In genomic region chr2:10031886-10032745, GRCh38 we compare ENCODE assay signal across 18 cellular contexts. TPM values are rescaled to one million over a fixed set of nuclear protein-coding genes. Genes with fewer than 3 reads are reported as not detected.
A peak's percentile ranks its signal among the peaks of the same experiment; 100 is the strongest.
DNase-seq lines count a peak whose midpoint lies in the region; ATAC-seq lines count a peak whose summit lies in the region.
"Had no signal": no experiment of that assay in that cellular context is flagged by ENCODE, and none has a peak within 500 bp of the region (broad histone marks: within the 10 kb centered on the region; RNA-seq: fewer than 3 reads in every experiment).

No MANE protein-coding gene starts in this region.

- no peak overlapping the region for H2BK5ac ChIP-seq in neuronal stem cell (ENCODE audit: low read length)

- no peak overlapping the region for H2BK12ac ChIP-seq in neuronal stem cell (ENCODE audit: low read length)

- H3K18ac ChIP-seq in neuronal stem cell (ENCODE audit: low read length) = peak overlapping the region; percentile 32

- H3K4me1 Mint-ChIP-seq in T-helper 2 cell treated with Interferon-gamma antibody and Interleukin-4, amounts not matched to agents 5 μg/mL and 100 μg/mL, for 36 hours (ENCODE audit: low read depth) = peaks cover 18% of the 10 kb centered on the region
- H3K4me1 Mint-ChIP-seq in CD4-positive, CD25-positive, alpha-beta regulatory T cell = peaks cover 7 to 78% (median 36%) of the 10 kb centered on the region in 4 donors
- peaks cover 98% of the 10 kb centered on the region for H3K4me1 Mint-ChIP-seq in dendritic cell treated with granulocyte-macrophage colony-stimulating factor and Interleukin-4, amounts not matched to agents 40 ng/mL and 50 ng/mL, for 4 days (ENCODE audit: low read depth)
- peaks cover 25% of the 10 kb centered on the region for H3K4me1 Mint-ChIP-seq in activated T-cell treated with anti-CD3 and anti-CD28 coated beads, Interleukin-2, amount 50 U/mL, for 24 hours (ENCODE audit: low read depth)

- peaks cover 4% of the 10 kb centered on the region for H3K27me3 Mint-ChIP-seq in T-helper 2 cell treated with Interferon-gamma antibody and Interleukin-4, amounts not matched to agents 5 μg/mL and 100 μg/mL, for 36 hours (ENCODE audit: low read depth)
- H3K27me3 Mint-ChIP-seq in CD4-positive, CD25-positive, alpha-beta regulatory T cell = no peaks in the 10 kb centered on the region
- H3K27me3 Mint-ChIP-seq in dendritic cell treated with granulocyte-macrophage colony-stimulating factor and Interleukin-4, amounts not matched to agents 40 ng/mL and 50 ng/mL, for 4 days = no peaks in the 10 kb centered on the region
- no peaks in the 10 kb centered on the region for H3K27me3 Mint-ChIP-seq in activated T-cell treated with anti-CD3 and anti-CD28 coated beads, Interleukin-2, amount 50 U/mL, for 24 hours

- H3K4ac ChIP-seq in neuronal stem cell (ENCODE audit: low read length) = no peak overlapping the region

- peak overlapping the region; percentile 59 for H3K14ac ChIP-seq in neuronal stem cell (ENCODE audit: low read length)

- no peak overlapping the region for H4K91ac ChIP-seq in neuronal stem cell (ENCODE audit: low read depth, low read length, poor library complexity)

- H3K9me3 ChIP-seq in CD4-positive, CD25-positive, alpha-beta regulatory T cell (ENCODE audit: control insufficient read depth in 2 of 2, low read length in 2 of 2) = no peaks in the 10 kb centered on the region
- peaks cover 0 to under 1% of the 10 kb centered on the region in 2 donors for H3K9me3 ChIP-seq in neuronal stem cell (replicated peaks in 1 of 2; ENCODE audit: control insufficient read depth in 2 of 2, insufficient read depth in 1 of 2, low read depth in 1 of 2, low read length in 2 of 2)
- H3K9me3 ChIP-seq: SJCRH30 had no signal

- H3K23ac ChIP-seq in neuronal stem cell (ENCODE audit: low read depth, low read length, poor library complexity) = no peak overlapping the region

- no peak overlapping the region for H3K9ac ChIP-seq in neuronal stem cell (ENCODE audit: low read depth, low read length, poor library complexity)

- H2BK15ac ChIP-seq in neuronal stem cell (ENCODE audit: low read length) = no peak overlapping the region

- H3K4me1 ChIP-seq in CD4-positive, CD25-positive, alpha-beta regulatory T cell (ENCODE audit: control insufficient read depth, insufficient read depth, low read length, poor library complexity, severe bottlenecking) = peaks cover 64% of the 10 kb centered on the region
- peaks cover 13 to 23% of the 10 kb centered on the region in 2 donors for H3K4me1 ChIP-seq in neuronal stem cell (ENCODE audit: control insufficient read depth in 2 of 2, insufficient read depth in 1 of 2, low read depth in 1 of 2, low read length in 2 of 2)

- no peak overlapping the region for H3K4me3 ChIP-seq in CD4-positive, CD25-positive, alpha-beta regulatory T cell (ENCODE audit: low read depth, low read length)
- no peak overlapping the region for H3K4me3 ChIP-seq in neuronal stem cell (ENCODE audit: low read length in 2 of 2)
- H3K4me3 ChIP-seq: SJCRH30 had no signal

- no peak overlapping the region for H3K27ac ChIP-seq in CD4-positive, CD25-positive, alpha-beta regulatory T cell (ENCODE audit: insufficient read depth, low read length, poor library complexity, severe bottlenecking)
- H3K27ac ChIP-seq in neuronal stem cell (replicated peaks; ENCODE audit: low read length) = no peak overlapping the region
- H3K27ac ChIP-seq: SJCRH30 had no signal

- no peak overlapping the region for H3K4me2 ChIP-seq in neuronal stem cell (ENCODE audit: insufficient read depth, low read length, poor library complexity, severe bottlenecking)

- no peaks in the 10 kb centered on the region for H3K36me3 ChIP-seq in CD4-positive, CD25-positive, alpha-beta regulatory T cell (ENCODE audit: control insufficient read depth, insufficient read depth, low read length)
- no peaks in the 10 kb centered on the region for H3K36me3 ChIP-seq in neuronal stem cell (replicated peaks in 1 of 2; ENCODE audit: control insufficient read depth in 2 of 2, insufficient read depth in 2 of 2, low read length in 2 of 2)
- H3K36me3 ChIP-seq: SJCRH30 had no signal

- no peak overlapping the region for H2BK120ac ChIP-seq in neuronal stem cell (ENCODE audit: low read depth, low read length)

- H3K27ac Mint-ChIP-seq in T-helper 2 cell treated with Interferon-gamma antibody and Interleukin-4, amounts not matched to agents 5 μg/mL and 100 μg/mL, for 36 hours = peak overlapping the region; percentile 57
- peak overlapping the region; percentile 55 to 66 (median 64) for H3K27ac Mint-ChIP-seq in CD4-positive, CD25-positive, alpha-beta regulatory T cell
- peak overlapping the region; percentile 99 for H3K27ac Mint-ChIP-seq in dendritic cell treated with granulocyte-macrophage colony-stimulating factor and Interleukin-4, amounts not matched to agents 40 ng/mL and 50 ng/mL, for 4 days
- no peak overlapping the region for H3K27ac Mint-ChIP-seq in activated T-cell treated with anti-CD3 and anti-CD28 coated beads, Interleukin-2, amount 50 U/mL, for 24 hours

- ATAC-seq in CD4-positive, CD25-positive, alpha-beta regulatory T cell (ENCODE audit: low read depth in 2 of 2) = no peak
- ATAC-seq in HG03097 (IDR thresholded peaks at IDR 0.05; ENCODE audit: low FRiP score, unreplicated experiment) = no peak

- WGBS in neuronal stem cell (ENCODE audit: extremely low coverage in 2 of 2, insufficient read length in 2 of 2, insufficient replicate concordance in 1 of 2), 2 donors = no CpG with 5 or more reads among the region's 20 CpGs

- H2AFZ ChIP-seq in neuronal stem cell (ENCODE audit: low read length) = no peak overlapping the region

- peak overlapping the region; percentile 34 for H2AK5ac ChIP-seq in neuronal stem cell (ENCODE audit: low read depth, low read length)

- H4K8ac ChIP-seq in neuronal stem cell (ENCODE audit: low read depth, low read length) = no peak overlapping the region

- intact Hi-C loops in dendritic cell treated with granulocyte-macrophage colony-stimulating factor and Interleukin-4, amounts not matched to agents 40 ng/mL and 50 ng/mL, for 4 days (cut with micrococcal nuclease) = no loop called here

- no peak for DNase-seq in T-helper 2 cell treated with Interferon-gamma antibody and Interleukin-4, amounts not matched to agents 5 μg/mL and 100 μg/mL, for 36 hours (ENCODE audit: low spot score)
- DNase-seq in T-helper 2 cell = no peak
- DNase-seq in CD4-positive, CD25-positive, alpha-beta regulatory T cell = no peak
- no peak for DNase-seq in neuronal stem cell (ENCODE audit: low spot score)
- no peak for DNase-seq in T-helper 9 cell
- no peak for DNase-seq in activated T-cell treated with anti-CD3 and anti-CD28 coated beads, Interleukin-2, amount 50 U/mL, for 24 hours
- DNase-seq: 8988T, DMS 273 treated with DMSO at 0.1 percent for 48 hours, GF-D8, NCI-H1930, NCI-H2171, NCI-H446, NCI-H69, OCI-M1, RPMI8226, SJCRH30 had no signal

- no peak overlapping the region for H3K4me3 Mint-ChIP-seq in T-helper 2 cell treated with Interferon-gamma antibody and Interleukin-4, amounts not matched to agents 5 μg/mL and 100 μg/mL, for 36 hours
- H3K4me3 Mint-ChIP-seq in CD4-positive, CD25-positive, alpha-beta regulatory T cell = peak overlapping the region in 3 of 4 donors; percentile 38 to 78 (median 52)
- H3K4me3 Mint-ChIP-seq in dendritic cell treated with granulocyte-macrophage colony-stimulating factor and Interleukin-4, amounts not matched to agents 40 ng/mL and 50 ng/mL, for 4 days = peak overlapping the region; percentile 50
- no peak overlapping the region for H3K4me3 Mint-ChIP-seq in activated T-cell treated with anti-CD3 and anti-CD28 coated beads, Interleukin-2, amount 50 U/mL, for 24 hours

- no peaks in the 10 kb centered on the region for H3K9me3 Mint-ChIP-seq in T-helper 2 cell treated with Interferon-gamma antibody and Interleukin-4, amounts not matched to agents 5 μg/mL and 100 μg/mL, for 36 hours
- no peaks in the 10 kb centered on the region for H3K9me3 Mint-ChIP-seq in CD4-positive, CD25-positive, alpha-beta regulatory T cell
- H3K9me3 Mint-ChIP-seq in dendritic cell treated with granulocyte-macrophage colony-stimulating factor and Interleukin-4, amounts not matched to agents 40 ng/mL and 50 ng/mL, for 4 days = no peaks in the 10 kb centered on the region
- H3K9me3 Mint-ChIP-seq in activated T-cell treated with anti-CD3 and anti-CD28 coated beads, Interleukin-2, amount 50 U/mL, for 24 hours = no peaks in the 10 kb centered on the region

- no peaks in the 10 kb centered on the region for H3K79me1 ChIP-seq in neuronal stem cell (ENCODE audit: low read depth, low read length)

- H3K36me3 Mint-ChIP-seq in T-helper 2 cell treated with Interferon-gamma antibody and Interleukin-4, amounts not matched to agents 5 μg/mL and 100 μg/mL, for 36 hours (ENCODE audit: low read depth) = no peaks in the 10 kb centered on the region
- peaks cover 3% of the 10 kb centered on the region for H3K36me3 Mint-ChIP-seq in CD4-positive, CD25-positive, alpha-beta regulatory T cell
- peaks cover 5% of the 10 kb centered on the region for H3K36me3 Mint-ChIP-seq in dendritic cell treated with granulocyte-macrophage colony-stimulating factor and Interleukin-4, amounts not matched to agents 40 ng/mL and 50 ng/mL, for 4 days (ENCODE audit: low read depth)
- no peaks in the 10 kb centered on the region for H3K36me3 Mint-ChIP-seq in activated T-cell treated with anti-CD3 and anti-CD28 coated beads, Interleukin-2, amount 50 U/mL, for 24 hours (ENCODE audit: low read depth)

- H3K27me3 ChIP-seq in CD4-positive, CD25-positive, alpha-beta regulatory T cell (ENCODE audit: control insufficient read depth, insufficient read depth, low read length) = no peaks in the 10 kb centered on the region
- peaks cover 0 to 6% (median 0%) of the 10 kb centered on the region in 3 experiments for H3K27me3 ChIP-seq in neuronal stem cell (ENCODE audit: control insufficient read depth in 3 of 3, insufficient read depth in 3 of 3, low read depth in 1 of 3, low read length in 3 of 3)
- H3K27me3 ChIP-seq: SJCRH30 had no signal

RNA-seq across cellular contexts. Expression of gene KLF11, which starts 11.2 kb away (rescaled TPM):
- 38.9 TPM for total RNA-seq in CD4-positive, CD25-positive, alpha-beta regulatory T cell
- polyA plus RNA-seq in CD4-positive, CD25-positive, alpha-beta regulatory T cell = 10 to 100 TPM in 2 of 4 donors, 1 to 10 TPM in 2; 5.9 to 22.3 (median 8.9) TPM
- 3.0 TPM for polyA plus RNA-seq in neuronal stem cell (2013, experiment 1 of 2)
- polyA plus RNA-seq in neuronal stem cell (2013, experiment 2 of 2) = 2.9 TPM

RNA-seq across cellular contexts. Expression of gene CYS1, which starts 48.1 kb away (rescaled TPM):
- total RNA-seq in CD4-positive, CD25-positive, alpha-beta regulatory T cell = not detected
- not detected for polyA plus RNA-seq in CD4-positive, CD25-positive, alpha-beta regulatory T cell
- 0.26 TPM for polyA plus RNA-seq in neuronal stem cell (2013, experiment 1 of 2)
- 0.24 TPM for polyA plus RNA-seq in neuronal stem cell (2013, experiment 2 of 2)
- total RNA-seq: SJCRH30 had no signal

Comparison
In these comparisons a context has a peak if more than half of its experiments do, and no peak if none do; other contexts are left out.
1. H3K4me3 Mint-ChIP-seq: peak in CD4-positive, CD25-positive, alpha-beta regulatory T cell (3 of 4) and dendritic cell treated with granulocyte-macrophage colony-stimulating factor and Interleukin-4, amounts not matched to agents 40 ng/mL and 50 ng/mL, for 4 days (single experiment); none in T-helper 2 cell treated with Interferon-gamma antibody and Interleukin-4, amounts not matched to agents 5 μg/mL and 100 μg/mL, for 36 hours (single experiment) and activated T-cell treated with anti-CD3 and anti-CD28 coated beads, Interleukin-2, amount 50 U/mL, for 24 hours (single experiment).